Comparison of ENCODE assay signal across 2 cellular contexts in the genomic region with DNA sequence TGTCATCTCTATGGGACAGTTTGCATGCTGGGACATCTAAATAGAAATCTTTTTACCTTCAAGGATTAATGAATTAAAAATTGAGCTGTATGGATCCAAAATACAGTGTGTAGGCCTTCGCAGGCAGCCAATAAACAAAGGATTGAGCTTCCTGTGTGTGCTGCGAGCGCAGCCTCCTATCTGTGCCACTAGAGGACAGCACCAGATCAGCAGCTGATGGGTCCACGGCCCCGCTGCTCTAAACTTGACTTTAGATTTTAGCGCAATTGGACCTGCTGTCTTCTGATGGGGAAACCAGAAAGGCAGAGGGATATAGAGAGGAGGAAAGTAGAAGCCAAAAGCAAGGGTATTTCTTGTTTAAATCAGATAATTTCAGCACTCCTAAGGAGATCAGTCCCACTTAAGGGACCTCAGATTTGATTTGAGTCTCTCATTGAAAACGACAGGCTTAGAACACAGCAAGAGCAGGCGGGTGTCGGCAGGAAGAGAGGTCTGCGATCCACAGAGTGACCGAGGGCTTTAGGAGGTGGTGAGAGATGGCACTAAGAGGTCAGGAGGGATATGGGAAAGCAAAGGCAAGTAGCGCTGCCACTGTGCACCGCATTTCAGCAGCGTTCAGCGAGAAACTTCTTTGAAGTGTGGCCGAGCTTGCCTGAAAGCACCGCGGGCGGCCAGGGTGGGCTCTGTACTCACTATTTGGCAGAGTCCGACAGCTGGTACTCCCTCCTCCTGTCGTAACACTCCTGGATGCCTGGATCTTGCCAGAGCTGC.
A peak's percentile ranks its signal among the peaks of the same experiment; 100 is the strongest.
TF ChIP-seq lines count a peak whose summit lies in the region.

No MANE protein-coding gene starts in this region.

TF ChIP-seq in SK-N-SH treated with all-trans-retinoic acid at 6 μM for 48 hours, 23 proteins besides CTCF, POLR2A, EP300 and RAD21 (continued from another document):
- TF ChIP-seq RARB (CRISPR knock-in tag; IDR thresholded peaks at IDR 0.05) (no peak), ZNF565 (CRISPR knock-in tag; conservative IDR thresholded peaks at IDR 0.05; ENCODE audit: low read depth) (no peak)
- TF ChIP-seq, protein P1, sequence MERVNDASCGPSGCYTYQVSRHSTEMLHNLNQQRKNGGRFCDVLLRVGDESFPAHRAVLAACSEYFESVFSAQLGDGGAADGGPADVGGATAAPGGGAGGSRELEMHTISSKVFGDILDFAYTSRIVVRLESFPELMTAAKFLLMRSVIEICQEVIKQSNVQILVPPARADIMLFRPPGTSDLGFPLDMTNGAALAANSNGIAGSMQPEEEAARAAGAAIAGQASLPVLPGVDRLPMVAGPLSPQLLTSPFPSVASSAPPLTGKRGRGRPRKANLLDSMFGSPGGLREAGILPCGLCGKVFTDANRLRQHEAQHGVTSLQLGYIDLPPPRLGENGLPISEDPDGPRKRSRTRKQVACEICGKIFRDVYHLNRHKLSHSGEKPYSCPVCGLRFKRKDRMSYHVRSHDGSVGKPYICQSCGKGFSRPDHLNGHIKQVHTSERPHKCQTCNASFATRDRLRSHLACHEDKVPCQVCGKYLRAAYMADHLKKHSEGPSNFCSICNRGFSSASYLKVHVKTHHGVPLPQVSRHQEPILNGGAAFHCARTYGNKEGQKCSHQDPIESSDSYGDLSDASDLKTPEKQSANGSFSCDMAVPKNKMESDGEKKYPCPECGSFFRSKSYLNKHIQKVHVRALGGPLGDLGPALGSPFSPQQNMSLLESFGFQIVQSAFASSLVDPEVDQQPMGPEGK (CRISPR knock-in tag; IDR thresholded peaks at IDR 0.05; ENCODE audit: borderline replicate concordance): no peak
TF ChIP-seq in SK-N-SH treated with all-trans-retinoic acid at 6 μM for 48 hours: peak in this region for 0.

TF ChIP-seq in K562, 482 proteins besides CTCF, POLR2A, EP300 and RAD21 (continued from another document):
- TF ChIP-seq, protein P2, sequence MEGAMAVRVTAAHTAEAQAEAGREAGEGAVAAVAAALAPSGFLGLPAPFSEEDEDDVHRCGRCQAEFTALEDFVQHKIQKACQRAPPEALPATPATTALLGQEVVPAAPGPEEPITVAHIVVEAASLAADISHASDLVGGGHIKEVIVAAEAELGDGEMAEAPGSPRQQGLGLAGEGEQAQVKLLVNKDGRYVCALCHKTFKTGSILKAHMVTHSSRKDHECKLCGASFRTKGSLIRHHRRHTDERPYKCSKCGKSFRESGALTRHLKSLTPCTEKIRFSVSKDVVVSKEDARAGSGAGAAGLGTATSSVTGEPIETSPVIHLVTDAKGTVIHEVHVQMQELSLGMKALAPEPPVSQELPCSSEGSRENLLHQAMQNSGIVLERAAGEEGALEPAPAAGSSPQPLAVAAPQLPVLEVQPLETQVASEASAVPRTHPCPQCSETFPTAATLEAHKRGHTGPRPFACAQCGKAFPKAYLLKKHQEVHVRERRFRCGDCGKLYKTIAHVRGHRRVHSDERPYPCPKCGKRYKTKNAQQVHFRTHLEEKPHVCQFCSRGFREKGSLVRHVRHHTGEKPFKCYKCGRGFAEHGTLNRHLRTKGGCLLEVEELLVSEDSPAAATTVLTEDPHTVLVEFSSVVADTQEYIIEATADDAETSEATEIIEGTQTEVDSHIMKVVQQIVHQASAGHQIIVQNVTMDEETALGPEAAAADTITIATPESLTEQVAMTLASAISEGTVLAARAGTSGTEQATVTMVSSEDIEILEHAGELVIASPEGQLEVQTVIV (CRISPR knock-in tag; IDR thresholded peaks at IDR 0.05; ENCODE audit: borderline replicate concordance): no peak
- TF ChIP-seq STAG1 (CRISPR knock-in tag; IDR thresholded peaks at IDR 0.05; ENCODE audit: borderline replicate concordance) (peak; percentile 86), SMC3 (conservative IDR thresholded peaks at IDR 0.05; ENCODE audit: insufficient read depth, low read depth, low read length) (peak; percentile 63)
- TF ChIP-seq, protein P3, sequence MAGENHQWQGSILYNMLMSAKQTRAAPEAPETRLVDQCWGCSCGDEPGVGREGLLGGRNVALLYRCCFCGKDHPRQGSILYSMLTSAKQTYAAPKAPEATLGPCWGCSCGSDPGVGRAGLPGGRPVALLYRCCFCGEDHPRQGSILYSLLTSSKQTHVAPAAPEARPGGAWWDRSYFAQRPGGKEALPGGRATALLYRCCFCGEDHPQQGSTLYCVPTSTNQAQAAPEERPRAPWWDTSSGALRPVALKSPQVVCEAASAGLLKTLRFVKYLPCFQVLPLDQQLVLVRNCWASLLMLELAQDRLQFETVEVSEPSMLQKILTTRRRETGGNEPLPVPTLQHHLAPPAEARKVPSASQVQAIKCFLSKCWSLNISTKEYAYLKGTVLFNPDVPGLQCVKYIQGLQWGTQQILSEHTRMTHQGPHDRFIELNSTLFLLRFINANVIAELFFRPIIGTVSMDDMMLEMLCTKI (IDR thresholded peaks at IDR 0.05; ENCODE audit: partially characterized antibody): no peak
- TF ChIP-seq, protein P4, sequence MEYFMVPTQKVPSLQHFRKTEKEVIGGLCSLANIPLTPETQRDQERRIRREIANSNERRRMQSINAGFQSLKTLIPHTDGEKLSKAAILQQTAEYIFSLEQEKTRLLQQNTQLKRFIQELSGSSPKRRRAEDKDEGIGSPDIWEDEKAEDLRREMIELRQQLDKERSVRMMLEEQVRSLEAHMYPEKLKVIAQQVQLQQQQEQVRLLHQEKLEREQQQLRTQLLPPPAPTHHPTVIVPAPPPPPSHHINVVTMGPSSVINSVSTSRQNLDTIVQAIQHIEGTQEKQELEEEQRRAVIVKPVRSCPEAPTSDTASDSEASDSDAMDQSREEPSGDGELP (CRISPR knock-in tag; IDR thresholded peaks at IDR 0.05; ENCODE audit: borderline replicate concordance): peak; percentile 58; the same call in 1 of the 2 replicates
TF ChIP-seq in K562: peak in this region for 4.
